19 cellular contexts compared by ENCODE assay signal in genomic region chr15:54481819-54482218, GRCh38.
A peak's percentile ranks its signal among the peaks of the same experiment; 100 is the strongest.
DNase-seq lines count a peak whose midpoint lies in the region; ATAC-seq, FAIRE-seq and TF ChIP-seq lines count a peak whose summit lies in the region.
"Had no signal": no experiment of that assay in that cellular context is flagged by ENCODE, and none has a peak within 500 bp of the region (broad histone marks: within the 10 kb centered on the region; RNA-seq: fewer than 3 reads in every experiment).

No MANE protein-coding gene starts in this region.

- CTCF ChIA-PET in SK-N-SH (lab: Yijun Ruan, JAX) (no interaction called here), H1 (lab: Charles Lee; ENCODE audit: partially characterized antibody) (no interaction called here)

- H4K5ac ChIP-seq in H1 (ENCODE audit: insufficient read length, low read depth, low read length) = no peak overlapping the region

- no peak overlapping the region for H3K18ac ChIP-seq in H1 (ENCODE audit: extremely low read depth, low read length)

- H3K9ac ChIP-seq in SK-N-SH (no peak overlapping the region), Loucy (ENCODE audit: low read depth, low read length, poor library complexity, severe bottlenecking) (no peak overlapping the region), H1 (replicated peaks in 1 of 4; ENCODE audit: extremely low read depth in 1 of 4, low read depth in 3 of 4, low read length in 3 of 4) (no peak overlapping the region)
- H3K9ac ChIP-seq: BLaER1 treated with 17β-estradiol and CSF1 and Interleukin-3, amounts not matched to agents 10 nM and 100 nM; GM23248 had no signal

- POLR2A ChIA-PET in SK-N-SH (lab: Yijun Ruan, JAX) = no interaction called here
- POLR2A ChIA-PET in H1 (lab: Charles Lee; ENCODE audit: partially characterized antibody) = no interaction called here

- H3K4me2 ChIP-seq in SK-N-SH (no peak overlapping the region), Loucy (ENCODE audit: low read depth, low read length, poor library complexity, severe bottlenecking) (no peak overlapping the region), H1 (ENCODE audit: insufficient read depth in 1 of 2, low read depth in 2 of 2, low read length in 2 of 2) (no peak overlapping the region)
- H3K4me2 ChIP-seq: BLaER1 treated with 17β-estradiol and CSF1 and Interleukin-3, amounts not matched to agents 10 nM and 100 nM; PC-9 had no signal

- H3K27ac ChIP-seq in SK-N-SH (ENCODE audit: low read depth in 2 of 2, low read length in 1 of 2) (no peak overlapping the region), H1 (ENCODE audit: low read depth, low read length) (no peak overlapping the region), upper lobe of left lung (no peak overlapping the region)
- H3K27ac ChIP-seq: BLaER1 treated with 17β-estradiol and CSF1 and Interleukin-3, amounts not matched to agents 10 nM and 100 nM; GM23248; PC-9 had no signal

- H3K9me2 ChIP-seq in SK-N-SH = no peaks in the 10 kb centered on the region
- no peaks in the 10 kb centered on the region for H3K9me2 ChIP-seq in Loucy (replicated peaks; ENCODE audit: low read depth, low read length)

- no peak overlapping the region for H3K56ac ChIP-seq in H1 (replicated peaks; ENCODE audit: insufficient read length, low read depth, low read length)

- no peak overlapping the region for H2BK12ac ChIP-seq in H1 (ENCODE audit: low read depth, low read length)

- H2BK20ac ChIP-seq in H1 (ENCODE audit: low read length) = no peak overlapping the region

- no peak overlapping the region for H2AK5ac ChIP-seq in H1 (ENCODE audit: low read depth, low read length)

- no peaks in the 10 kb centered on the region for H3K79me2 ChIP-seq in SK-N-SH (ENCODE audit: insufficient read depth)
- no peaks in the 10 kb centered on the region for H3K79me2 ChIP-seq in Loucy (ENCODE audit: insufficient read depth, low read length)
- no peaks in the 10 kb centered on the region for H3K79me2 ChIP-seq in H1 (ENCODE audit: control insufficient read depth in 1 of 2, insufficient read depth in 2 of 2, low read length in 2 of 2)

- H3K23ac ChIP-seq in H1 (ENCODE audit: insufficient read length) = no peak overlapping the region

- no peaks in the 10 kb centered on the region for H3K79me1 ChIP-seq in H1 (ENCODE audit: low read depth, low read length)

- no peak overlapping the region for H2BK15ac ChIP-seq in H1 (ENCODE audit: low read length)

- TF ChIP-seq RAD21 in SK-N-SH (IDR thresholded peaks at IDR 0.05; ENCODE audit: low read length) (no peak), H1 (IDR thresholded peaks at IDR 0.05 in 1 of 2, conservative IDR thresholded peaks at IDR 0.05 in 1 of 2; ENCODE audit: low read depth in 2 of 2, low read length in 2 of 2) (peak; percentile 39 to 41)

- no peak overlapping the region for H3K14ac ChIP-seq in H1 (ENCODE audit: insufficient read length)

- H4K91ac ChIP-seq in H1 (replicated peaks; ENCODE audit: insufficient read length, low read length) = no peak overlapping the region

- H4K8ac ChIP-seq in H1 (ENCODE audit: extremely low read depth, insufficient read depth, low read length) = peak overlapping the region; percentile 89; the same call in 1 of the 2 replicates

- no peaks in the 10 kb centered on the region for H3K23me2 ChIP-seq in H1 (ENCODE audit: low read depth, low read length)

- FAIRE-seq in H1 (lab: Jason Lieb, UNC) = no peak

- H2BK120ac ChIP-seq in H1 (replicated peaks; ENCODE audit: low read depth, low read length) = no peak overlapping the region

- H3K4me1 ChIP-seq in SK-N-SH (ENCODE audit: control insufficient read depth in 1 of 2, insufficient read depth in 2 of 2, low read depth in 1 of 2, low read length in 1 of 2) (no peaks in the 10 kb centered on the region), Loucy (ENCODE audit: insufficient read depth, low read length, poor library complexity, severe bottlenecking) (no peaks in the 10 kb centered on the region), H1 (replicated peaks in 1 of 4; ENCODE audit: control insufficient read depth in 3 of 4, insufficient read depth in 4 of 4, low read length in 3 of 4) (no peaks in the 10 kb centered on the region), upper lobe of left lung (no peaks in the 10 kb centered on the region)

- DNase-seq in SK-N-SH (peak; percentile 1), H1 (ENCODE audit: low read depth in 1 of 2, low spot score in 2 of 2) (no peak), upper lobe of left lung (no peak), NCI-H2196 treated with DMSO at 0.1 percent for 48 hours (lab: John Stamatoyannopoulos, UW; ENCODE audit: unreplicated experiment) (no peak)
- DNase-seq: GM23248; MV-4-11; NCI-H1417 treated with DMSO at 0.1 percent for 48 hours; NCI-H2029 treated with DMSO at 0.1 percent for 48 hours; NCI-H2227 treated with DMSO at 0.1 percent for 48 hours; NCI-H526 treated with DMSO at 0.1 percent for 48 hours; NK-92 treated with Interleukin-12 subunit alpha and Interleukin-12 subunit beta, amount 100 ng/mL, for 24 hours; PC-9; SHP77; SW 1271 had no signal

- TF ChIP-seq EP300 in SK-N-SH (IDR thresholded peaks at IDR 0.05; ENCODE audit: borderline replicate concordance in 1 of 2, low read depth in 1 of 2, low read length in 1 of 2) (no peak), H1 (IDR thresholded peaks at IDR 0.05; ENCODE audit: borderline replicate concordance in 1 of 2, low read depth in 2 of 2, low read length in 2 of 2) (no peak), upper lobe of left lung (IDR thresholded peaks at IDR 0.05) (no peak)

- ATAC-seq in SK-N-SH treated with all-trans-retinoic acid at 6 μM for 48 hours (no peak), upper lobe of left lung (ENCODE audit: low FRiP score in 2 of 2) (peak; percentile 31 to 37), HG03175 (IDR thresholded peaks at IDR 0.05; ENCODE audit: unreplicated experiment) (no peak), HG03196 (IDR thresholded peaks at IDR 0.05; ENCODE audit: unreplicated experiment) (no peak)

- no peaks in the 10 kb centered on the region for H3K27me3 ChIP-seq in SK-N-SH (ENCODE audit: insufficient read depth)
- no peaks in the 10 kb centered on the region for H3K27me3 ChIP-seq in Loucy (ENCODE audit: insufficient read depth, low read length, poor library complexity, severe bottlenecking)
- H3K27me3 ChIP-seq in H1 (replicated peaks in 1 of 4; ENCODE audit: control insufficient read depth in 3 of 4, extremely low read depth in 1 of 4, insufficient read depth in 3 of 4, low read length in 3 of 4) = no peaks in the 10 kb centered on the region
- H3K27me3 ChIP-seq in upper lobe of left lung = no peaks in the 10 kb centered on the region
- H3K27me3 ChIP-seq: BLaER1 treated with 17β-estradiol and CSF1 and Interleukin-3, amounts not matched to agents 10 nM and 100 nM had no signal

- H2BK5ac ChIP-seq in H1 (ENCODE audit: low read depth, low read length) = no peak overlapping the region

- H4K20me1 ChIP-seq in SK-N-SH (ENCODE audit: insufficient read depth) (no peaks in the 10 kb centered on the region), Loucy (ENCODE audit: insufficient read depth, low read length, poor library complexity, severe bottlenecking) (no peaks in the 10 kb centered on the region), H1 (replicated peaks in 1 of 2; ENCODE audit: control insufficient read depth in 1 of 2, insufficient read depth in 2 of 2, low read length in 2 of 2) (no peaks in the 10 kb centered on the region)
- H4K20me1 ChIP-seq: BLaER1 treated with 17β-estradiol and CSF1 and Interleukin-3, amounts not matched to agents 10 nM and 100 nM had no signal

- no peak overlapping the region for H3K4ac ChIP-seq in H1 (replicated peaks; ENCODE audit: insufficient read length, low read depth, low read length)

- H3K4me3 ChIP-seq in SK-N-SH (ENCODE audit: low read depth in 2 of 2, low read length in 1 of 2) (no peak overlapping the region), Loucy (ENCODE audit: low read length, poor library complexity, severe bottlenecking) (no peak overlapping the region), H1 (ENCODE audit: extremely low read depth in 1 of 4, insufficient read depth in 2 of 4, low read depth in 3 of 4, low read length in 4 of 4) (no peak overlapping the region), upper lobe of left lung (no peak overlapping the region)
- H3K4me3 ChIP-seq: BLaER1 treated with 17β-estradiol and CSF1 and Interleukin-3, amounts not matched to agents 10 nM and 100 nM; GM23248; PC-9 had no signal

- H3K36me3 ChIP-seq in SK-N-SH (replicated peaks in 1 of 2; ENCODE audit: control insufficient read depth in 1 of 2, insufficient read depth in 2 of 2, low read length in 1 of 2) (no peaks in the 10 kb centered on the region), Loucy (ENCODE audit: insufficient read depth, low read length) (no peaks in the 10 kb centered on the region), H1 (ENCODE audit: control insufficient read depth in 2 of 4, insufficient read depth in 4 of 4, low read length in 3 of 4) (no peaks in the 10 kb centered on the region), upper lobe of left lung (no peaks in the 10 kb centered on the region)
- H3K36me3 ChIP-seq: BLaER1 treated with 17β-estradiol and CSF1 and Interleukin-3, amounts not matched to agents 10 nM and 100 nM had no signal

- H2AFZ ChIP-seq in SK-N-SH (ENCODE audit: low read depth) = no peak overlapping the region
- H2AFZ ChIP-seq in Loucy (ENCODE audit: low read length) = 0 out of 2 replicates have a peak overlapping the region, but pooled peaks have one; percentile 16
- H2AFZ ChIP-seq in H1 (ENCODE audit: low read length) = peak overlapping the region; percentile 16
- H2AFZ ChIP-seq: GM23248, PC-9 had no signal

- TF ChIP-seq CTCF in SK-N-SH (IDR thresholded peaks at IDR 0.05) (no peak), Loucy (conservative IDR thresholded peaks at IDR 0.05; ENCODE audit: low read length) (peak; percentile 35; the same call in 1 of the 2 replicates), H1 (IDR thresholded peaks at IDR 0.05; ENCODE audit: control extremely low read depth in 1 of 3, insufficient read depth in 1 of 3, low read depth in 1 of 3, low read length in 3 of 3) (peak in 2 of 3 experiments; percentile 8 to 21; a peak in 2 of 4 replicates), upper lobe of left lung (IDR thresholded peaks at IDR 0.05) (no peak)

- TF ChIP-seq POLR2A in H1 (IDR thresholded peaks at IDR 0.05; ENCODE audit: control extremely low read depth in 1 of 2, low read depth in 2 of 2, low read length in 2 of 2) = no peak
- no peak for TF ChIP-seq POLR2A in upper lobe of left lung (IDR thresholded peaks at IDR 0.05)

- 0% methylated on average over 3 of the region's 3 CpGs for WGBS in SK-N-SH (ENCODE audit: low lambda C conversion rate)
- 90% methylated on average over 3 of the region's 3 CpGs; no CpG with 5 or more reads in 1 of the 2 experiments for WGBS in H1 (ENCODE audit: extremely low coverage in 1 of 2, insufficient coverage in 1 of 2, insufficient read length in 1 of 2, insufficient replicate concordance in 2 of 2, low coverage in 1 of 2, low lambda C conversion rate in 2 of 2, missing lambda C conversion rate in 1 of 2), 2 experiments
- 56 to 62% methylated on average over 2 to 3 of the region's 3 CpGs for WGBS in upper lobe of left lung, 2 donors

- H3F3A ChIP-seq in SK-N-SH (replicated peaks; ENCODE audit: insufficient read depth) (no peaks in the 10 kb centered on the region), Loucy (ENCODE audit: low read depth) (no peaks in the 10 kb centered on the region)

- H3K9me3 ChIP-seq in SK-N-SH = no peaks in the 10 kb centered on the region
- no peaks in the 10 kb centered on the region; the same call in 1 of the 2 replicates for H3K9me3 ChIP-seq in Loucy (ENCODE audit: insufficient read depth, low read depth, low read length)
- peaks cover 0 to 2% of the 10 kb centered on the region in 2 experiments; a peak in 1 of 4 replicates for H3K9me3 ChIP-seq in H1 (ENCODE audit: insufficient read depth in 2 of 2, low read depth in 1 of 2, low read length in 1 of 2)
- no peaks in the 10 kb centered on the region for H3K9me3 ChIP-seq in upper lobe of left lung

Comparison
In these comparisons a context has a peak if more than half of its experiments do, and no peak if none do; other contexts are left out.
1. CTCF ChIP-seq: peak in Loucy (single experiment) and H1 (2 of 3); none in SK-N-SH (single experiment) and upper lobe of left lung (0 of 6).
2. ATAC-seq: peak in upper lobe of left lung (2 of 2); none in SK-N-SH treated with all-trans-retinoic acid at 6 μM for 48 hours (single experiment), HG03175 (single experiment) and HG03196 (single experiment).
3. Of the 17 proteins assayed by ChIP-seq in both H1 and SK-N-SH: peak only in H1: CTCF and RAD21; only in SK-N-SH: none; in both: none; in neither: 15.